ENCODE assay signal across 17 cellular contexts in the genomic region with DNA sequence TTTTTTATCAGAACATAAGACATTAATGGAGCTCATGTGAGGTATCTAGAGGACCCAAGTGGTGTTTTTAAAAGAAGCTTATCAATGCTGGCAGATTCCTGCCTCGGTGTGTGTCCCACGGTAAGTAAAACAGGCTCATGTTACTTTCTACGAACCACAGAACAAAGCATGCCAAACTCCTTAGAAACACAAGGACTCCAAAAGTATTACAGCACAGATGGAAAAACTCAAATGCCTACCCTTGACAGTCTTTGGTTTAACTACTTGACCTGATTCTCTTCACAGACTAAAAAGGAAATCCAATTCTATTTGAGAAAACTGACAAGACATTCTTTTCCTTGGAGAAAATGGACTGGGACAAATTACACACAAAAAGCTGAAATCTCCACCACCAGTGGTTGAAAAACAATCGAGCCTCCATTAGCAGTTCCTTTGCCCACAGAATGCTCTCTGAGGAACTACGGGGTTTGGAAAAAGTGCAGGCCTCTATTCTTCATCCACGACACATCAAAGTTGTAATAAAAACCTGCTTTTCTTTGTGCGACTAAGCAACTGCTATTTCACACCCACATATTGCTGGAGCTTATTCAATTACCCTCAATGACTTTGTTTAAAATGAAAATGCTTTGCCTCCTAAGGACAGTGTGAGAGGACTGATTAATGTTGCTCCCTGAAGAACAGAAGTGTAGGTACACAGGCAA. TPM values are rescaled to one million over a fixed set of nuclear protein-coding genes. Genes with fewer than 3 reads are reported as not detected.
DNase-seq lines count a peak whose midpoint lies in the region; ATAC-seq, FAIRE-seq and TF ChIP-seq lines count a peak whose summit lies in the region.
"Had no signal": no experiment of that assay in that cellular context is flagged by ENCODE, and none has a peak within 500 bp of the region (broad histone marks: within the 10 kb centered on the region; RNA-seq: fewer than 3 reads in every experiment).

No MANE protein-coding gene starts in this region.

- intact Hi-C loops in dorsolateral prefrontal cortex (cut with DNase I) (no loop called here), transverse colon (cut with DNase I; ENCODE audit: low total_unique reads) (no loop called here)

- peak overlapping the region; percentile 4 for H3K4me3 Mint-ChIP-seq in mesothelial cell of epicardium
- H3K4me3 Mint-ChIP-seq: activated T-cell treated with anti-CD3 and anti-CD28 coated beads, Interleukin-2, amount 50 U/mL, for 72 hours; CD4-positive, CD25-positive, alpha-beta regulatory T cell; stimulated activated effector memory CD8-positive, alpha-beta T cell treated with anti-CD3 and anti-CD28 coated beads, Interleukin-12 subunit alpha, Interleukin-12 subunit beta, amount 100 ng/mL, for 72 hours had no signal

- ATAC-seq in HG03280 (IDR thresholded peaks at IDR 0.05; ENCODE audit: unreplicated experiment): no peak
- ATAC-seq: activated T-cell treated with anti-CD3 and anti-CD28 coated beads, Interleukin-2, amount 50 U/mL, for 72 hours; stimulated activated effector memory CD8-positive, alpha-beta T cell treated with anti-CD3 and anti-CD28 coated beads, Interleukin-12 subunit alpha, Interleukin-12 subunit beta, amount 100 ng/mL, for 72 hours had no signal

- H3K79me2 ChIP-seq in SK-N-SH (ENCODE audit: insufficient read depth): no peaks in the 10 kb centered on the region

- H3K4me3 ChIP-seq in SK-N-SH (ENCODE audit: low read depth in 2 of 2, low read length in 1 of 2) (no peak overlapping the region), dorsolateral prefrontal cortex (no peak overlapping the region), transverse colon (no peak overlapping the region)

- H3K9me2 ChIP-seq in SK-N-SH: no peaks in the 10 kb centered on the region

- H3K27me3 ChIP-seq in SK-N-SH (ENCODE audit: insufficient read depth) (no peaks in the 10 kb centered on the region), dorsolateral prefrontal cortex (peaks cover 0 to 6% (median 0%) of the 10 kb centered on the region in 45 donors), transverse colon (peaks cover 11% of the 10 kb centered on the region)

- no peak for FAIRE-seq in RCC 7860 (lab: Jason Lieb, UNC)
- FAIRE-seq: GM18507 had no signal

- H3K4me1 ChIP-seq in SK-N-SH (ENCODE audit: control insufficient read depth in 1 of 2, insufficient read depth in 2 of 2, low read depth in 1 of 2, low read length in 1 of 2): peaks cover 3 to 19% of the 10 kb centered on the region in 2 experiments; a peak in 2 of 4 replicates
- H3K4me1 ChIP-seq in transverse colon: peaks cover 0 to 12% (median 2%) of the 10 kb centered on the region in 4 donors

- H3K4me1 Mint-ChIP-seq in mesothelial cell of epicardium: peaks cover 85% of the 10 kb centered on the region

- H3K9me3 ChIP-seq in SK-N-SH (no peaks in the 10 kb centered on the region), transverse colon (no peaks in the 10 kb centered on the region)

- H3K4me2 ChIP-seq in SK-N-SH: no peak overlapping the region

- H3K27ac ChIP-seq in SK-N-SH (ENCODE audit: low read depth in 2 of 2, low read length in 1 of 2) (peak overlapping the region in 1 of 2 experiments; percentile 55; a peak in 1 of 4 replicates), dorsolateral prefrontal cortex (peak overlapping the region in 52 of 59 donors; percentile 0 to 98 (median 68)), transverse colon (peak overlapping the region; percentile 68 to 93 (median 78))

- H3K27me3 Mint-ChIP-seq in mesothelial cell of epicardium (ENCODE audit: low read depth): no peaks in the 10 kb centered on the region

- POLR2A ChIA-PET in SK-N-SH (lab: Yijun Ruan, JAX): no interaction called here

- WGBS in SK-N-SH (ENCODE audit: low lambda C conversion rate): 63% methylated on average over 7 of the region's 7 CpGs
- WGBS in transverse colon (ENCODE audit: low coverage in 1 of 2), 2 donors: 64 to 74% methylated on average over 7 of the region's 7 CpGs

- TF ChIP-seq CTCF in SK-N-SH (IDR thresholded peaks at IDR 0.05): no peak
- TF ChIP-seq CTCF in dorsolateral prefrontal cortex (IDR thresholded peaks at IDR 0.05 in 54 of 56, conservative IDR thresholded peaks at IDR 0.05 in 2 of 56; ENCODE audit: low read depth in 1 of 56, partially characterized antibody in 56 of 56): no peak
- no peak for TF ChIP-seq CTCF in mesothelial cell of epicardium (IDR thresholded peaks at IDR 0.05; ENCODE audit: unreplicated experiment)
- no peak for TF ChIP-seq CTCF in transverse colon (IDR thresholded peaks at IDR 0.05)

- H3K36me3 ChIP-seq in SK-N-SH (replicated peaks in 1 of 2; ENCODE audit: control insufficient read depth in 1 of 2, insufficient read depth in 2 of 2, low read length in 1 of 2) (no peaks in the 10 kb centered on the region), transverse colon (no peaks in the 10 kb centered on the region)

- TF ChIP-seq EP300 in SK-N-SH (IDR thresholded peaks at IDR 0.05; ENCODE audit: borderline replicate concordance in 1 of 2, low read depth in 1 of 2, low read length in 1 of 2) (no peak), transverse colon (IDR thresholded peaks at IDR 0.05; ENCODE audit: low read depth) (no peak)

- H3K36me3 Mint-ChIP-seq in mesothelial cell of epicardium: no peaks in the 10 kb centered on the region
- H3K36me3 Mint-ChIP-seq: stimulated activated effector memory CD8-positive, alpha-beta T cell treated with anti-CD3 and anti-CD28 coated beads, Interleukin-12 subunit alpha, Interleukin-12 subunit beta, amount 100 ng/mL, for 72 hours had no signal

- no peak for TF ChIP-seq POLR2A in transverse colon (IDR thresholded peaks at IDR 0.05)

- no peaks in the 10 kb centered on the region for H4K20me1 ChIP-seq in SK-N-SH (ENCODE audit: insufficient read depth)

- no peak for DNase-seq in SK-N-SH
- no peak for DNase-seq in dorsolateral prefrontal cortex
- no peak for DNase-seq in mesothelial cell of epicardium (ENCODE audit: low spot score in 2 of 2, unreplicated experiment in 2 of 2)
- DNase-seq in transverse colon: no peak
- no peak for DNase-seq in NCI-H774 (lab: John Stamatoyannopoulos, UW)
- no peak for DNase-seq in RCC 7860 (ENCODE audit: low spot score)
- DNase-seq: activated T-cell treated with anti-CD3 and anti-CD28 coated beads, Interleukin-2, amount 50 U/mL, for 72 hours; amygdala; CD4-positive, CD25-positive, alpha-beta regulatory T cell; GF-D8; GOT3; midbrain; NCI-H2029 treated with DMSO at 0.1 percent for 48 hours; stimulated activated CD4-positive, alpha-beta T cell treated with anti-CD3 and anti-CD28 coated beads, Interleukin-4, amount 100 ng/mL, for 1 hour had no signal

- in situ Hi-C loops in transverse colon (cut with MboI; ENCODE audit: low pct_ligation_motif_present in 1 of 4, low pct_unique_long_range_greater_than_20kb in 1 of 4, low sequenced_read_pairs in 3 of 4): no loop called here

- no peaks in the 10 kb centered on the region for H3K9me3 Mint-ChIP-seq in mesothelial cell of epicardium
- H3K9me3 Mint-ChIP-seq: activated T-cell treated with anti-CD3 and anti-CD28 coated beads, Interleukin-2, amount 50 U/mL, for 72 hours; stimulated activated effector memory CD8-positive, alpha-beta T cell treated with anti-CD3 and anti-CD28 coated beads, Interleukin-12 subunit alpha, Interleukin-12 subunit beta, amount 100 ng/mL, for 72 hours had no signal

- peak overlapping the region; percentile 93 for H3K27ac Mint-ChIP-seq in mesothelial cell of epicardium
- H3K27ac Mint-ChIP-seq: activated T-cell treated with anti-CD3 and anti-CD28 coated beads, Interleukin-2, amount 50 U/mL, for 72 hours; CD4-positive, CD25-positive, alpha-beta regulatory T cell; stimulated activated effector memory CD8-positive, alpha-beta T cell treated with anti-CD3 and anti-CD28 coated beads, Interleukin-12 subunit alpha, Interleukin-12 subunit beta, amount 100 ng/mL, for 72 hours had no signal

- CTCF ChIA-PET in SK-N-SH (lab: Yijun Ruan, JAX): interaction anchor here (1.5 kb wide), 2 partner anchors 18 to 173 kb away, joined by 3 read pairs; no protein-coding TSS in a partner anchor

- no peak overlapping the region for H3K9ac ChIP-seq in SK-N-SH

- no peaks in the 10 kb centered on the region for H3F3A ChIP-seq in SK-N-SH (replicated peaks; ENCODE audit: insufficient read depth)

- no peak for TF ChIP-seq RAD21 in SK-N-SH (IDR thresholded peaks at IDR 0.05; ENCODE audit: low read length)

- no peak overlapping the region for H2AFZ ChIP-seq in SK-N-SH (ENCODE audit: low read depth)

TF ChIP-seq in SK-N-SH, 30 proteins besides CTCF, POLR2A, EP300 and RAD21:
- 0 out of 2 replicates have a peak, but pooled peaks have one; percentile 14 for TF ChIP-seq PBX3 (IDR thresholded peaks at IDR 0.05)
- TF ChIP-seq, protein P1, sequence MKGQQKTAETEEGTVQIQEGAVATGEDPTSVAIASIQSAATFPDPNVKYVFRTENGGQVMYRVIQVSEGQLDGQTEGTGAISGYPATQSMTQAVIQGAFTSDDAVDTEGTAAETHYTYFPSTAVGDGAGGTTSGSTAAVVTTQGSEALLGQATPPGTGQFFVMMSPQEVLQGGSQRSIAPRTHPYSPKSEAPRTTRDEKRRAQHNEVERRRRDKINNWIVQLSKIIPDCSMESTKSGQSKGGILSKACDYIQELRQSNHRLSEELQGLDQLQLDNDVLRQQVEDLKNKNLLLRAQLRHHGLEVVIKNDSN (IDR thresholded peaks at IDR 0.05; ENCODE audit: borderline replicate concordance, low read depth): no peak
- TF ChIP-seq TEAD4 (IDR thresholded peaks at IDR 0.05; ENCODE audit: borderline replicate concordance, insufficient read depth): no peak

RNA-seq across cellular contexts. Expression of gene METTL24, which starts 5.4 kb away (rescaled TPM):
- not detected in 2 replicates for polyA plus RNA-seq in SK-N-SH (2012; rRNA removed)
- not detected in 2 replicates for polyA plus RNA-seq in SK-N-SH (2012; cell fraction: cytosol; rRNA removed)
- not detected in 2 replicates for polyA plus RNA-seq in SK-N-SH (2012; cell fraction: nucleus; rRNA removed)
- total RNA-seq in dorsolateral prefrontal cortex: 10 to 100 TPM in 1 of 120 experiments, 1 to 10 TPM in 119; 2.2 to 10.3 (median 4.6) TPM
- 25.5 to 28.1 TPM (median 25.7 TPM) in 3 replicates for total RNA-seq in mesothelial cell of epicardium
- total RNA-seq in transverse colon: 10 to 100 TPM in 2 of 4 donors, 1 to 10 TPM in 2; 1.4 to 59.9 (median 14.7) TPM
- total RNA-seq: activated T-cell treated with anti-CD3 and anti-CD28 coated beads, Interleukin-2, amount 50 U/mL, for 72 hours; CD4-positive, CD25-positive, alpha-beta regulatory T cell had no signal
- polyA plus RNA-seq: CD4-positive, CD25-positive, alpha-beta regulatory T cell had no signal
